In the genomic region with DNA sequence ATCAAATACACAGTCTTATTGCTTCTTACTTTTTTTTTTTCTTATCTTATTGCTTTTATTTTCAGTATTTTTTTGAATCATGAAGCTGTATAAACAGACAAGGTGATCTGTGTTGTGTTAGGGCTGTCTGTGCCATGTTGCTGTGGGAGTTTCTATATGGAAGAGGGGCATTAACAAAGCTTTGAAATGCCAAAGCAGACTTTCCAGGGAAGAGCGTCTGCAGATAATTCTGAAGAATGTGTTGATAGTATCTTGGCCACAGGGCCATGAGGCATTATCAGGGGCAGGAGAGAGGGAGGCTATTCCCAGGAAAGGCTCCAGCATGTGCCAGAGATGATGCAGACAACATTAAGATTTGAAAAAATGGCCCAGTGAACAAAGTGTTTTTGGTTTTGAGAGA, we compare ENCODE assay signal across 24 cellular contexts.
DNase-seq lines count a peak whose midpoint lies in the region; ATAC-seq, FAIRE-seq and TF ChIP-seq lines count a peak whose summit lies in the region.
"Had no signal": no experiment of that assay in that cellular context is flagged by ENCODE, and none has a peak within 500 bp of the region (broad histone marks: within the 10 kb centered on the region; RNA-seq: fewer than 3 reads in every experiment).

No MANE protein-coding gene starts in this region.

- no peak overlapping the region for H3K4me3 ChIP-seq in fibroblast of villous mesenchyme (ENCODE audit: low read depth, low read length)
- H3K4me3 ChIP-seq in Peyer's patch: no peak overlapping the region
- H3K4me3 ChIP-seq in HepG2 (replicated peaks in 1 of 3; ENCODE audit: insufficient read depth in 1 of 3, low read depth in 2 of 3, low read length in 3 of 3): no peak overlapping the region
- H3K4me3 ChIP-seq: BLaER1 treated with 17β-estradiol and CSF1 and Interleukin-3, amounts not matched to agents 10 nM and 100 nM had no signal

- H3K27me3 Mint-ChIP-seq in natural killer cell treated with Interleukin-12 subunit alpha and Interleukin-12 subunit beta and Interleukin-15 and Interleukin-18, amount 100 ng/mL, for 72 hours: no peaks in the 10 kb centered on the region
- H3K27me3 Mint-ChIP-seq: CD4-positive, alpha-beta T cell had no signal

- no peak for ATAC-seq in SK-N-SH treated with all-trans-retinoic acid at 6 μM for 48 hours
- ATAC-seq in natural killer cell treated with Interleukin-12 subunit alpha and Interleukin-12 subunit beta and Interleukin-15 and Interleukin-18, amount 100 ng/mL, for 72 hours: no peak
- no peak for ATAC-seq in HepG2
- ATAC-seq: HCT116, Panc1 had no signal

- H3K9ac ChIP-seq in HepG2 (ENCODE audit: insufficient read depth, low read depth, low read length): no peak overlapping the region
- H3K9ac ChIP-seq: BLaER1 treated with 17β-estradiol and CSF1 and Interleukin-3, amounts not matched to agents 10 nM and 100 nM; KMS-11 had no signal

- WGBS in HepG2 (ENCODE audit: low lambda C conversion rate): 100% methylated on average over 1 of the region's 1 CpG

- H3K4me1 Mint-ChIP-seq in natural killer cell treated with Interleukin-12 subunit alpha and Interleukin-12 subunit beta and Interleukin-15 and Interleukin-18, amount 100 ng/mL, for 72 hours (ENCODE audit: low read depth in 2 of 2): peaks cover 18 to 31% of the 10 kb centered on the region in 2 donors

- H3K4me1 ChIP-seq in Peyer's patch (no peaks in the 10 kb centered on the region), HepG2 (ENCODE audit: insufficient read depth, low read length) (peaks cover 23% of the 10 kb centered on the region)

- DNase-seq in ELF-1 (ENCODE audit: low read depth, low spot score) (peak; percentile 56), fibroblast of villous mesenchyme (ENCODE audit: low read depth) (peak; percentile 61), Peyer's patch (no peak), HepG2 (ENCODE audit: low spot score) (no peak), head of caudate nucleus (no peak)
- DNase-seq in natural killer cell treated with Interleukin-12 subunit alpha and Interleukin-12 subunit beta and Interleukin-15 and Interleukin-18, amount 100 ng/mL, for 72 hours (ENCODE audit: low spot score): no peak
- DNase-seq: CD4-positive, alpha-beta T cell; GDM1; GOT3; IMR-90; NCI-H1092; NCI-H1417 treated with DMSO at 0.1 percent for 48 hours; NCI-H1694 treated with DMSO at 0.1 percent for 48 hours; NCI-H2081; NCI-H2227 treated with DMSO at 0.1 percent for 48 hours; NCI-H69; SIG-M5 had no signal

- BruUV-seq in HepG2 (replicated peaks; lab: Mats Ljungman, UMichigan): no TSS peak

- no peaks in the 10 kb centered on the region for H3K36me3 Mint-ChIP-seq in natural killer cell treated with Interleukin-12 subunit alpha and Interleukin-12 subunit beta and Interleukin-15 and Interleukin-18, amount 100 ng/mL, for 72 hours

- no peak overlapping the region for H3K4me2 ChIP-seq in HepG2 (ENCODE audit: low read depth, low read length)
- H3K4me2 ChIP-seq: BLaER1 treated with 17β-estradiol and CSF1 and Interleukin-3, amounts not matched to agents 10 nM and 100 nM; KMS-11 had no signal

- H3K4me3 Mint-ChIP-seq in natural killer cell treated with Interleukin-12 subunit alpha and Interleukin-12 subunit beta and Interleukin-15 and Interleukin-18, amount 100 ng/mL, for 72 hours: no peak overlapping the region
- H3K4me3 Mint-ChIP-seq: CD4-positive, alpha-beta T cell had no signal

- no peak overlapping the region for H2AFZ ChIP-seq in HepG2 (ENCODE audit: low read length)

- H3K27me3 ChIP-seq in Peyer's patch (no peaks in the 10 kb centered on the region), HepG2 (ENCODE audit: control insufficient read depth in 1 of 2, insufficient read depth in 2 of 2, low read length in 2 of 2) (no peaks in the 10 kb centered on the region)
- H3K27me3 ChIP-seq: BLaER1 treated with 17β-estradiol and CSF1 and Interleukin-3, amounts not matched to agents 10 nM and 100 nM had no signal

- peaks cover 4% of the 10 kb centered on the region for H3K9me3 Mint-ChIP-seq in natural killer cell treated with Interleukin-12 subunit alpha and Interleukin-12 subunit beta and Interleukin-15 and Interleukin-18, amount 100 ng/mL, for 72 hours
- H3K9me3 Mint-ChIP-seq: CD4-positive, alpha-beta T cell had no signal

- H3K79me2 ChIP-seq in HepG2 (ENCODE audit: insufficient read depth, low read length): peaks cover 2% of the 10 kb centered on the region

- in situ Hi-C loops in HepG2 (cut with HindIII; ENCODE audit: extremely low pct_ligation_motif_present, low pct_unique_long_range_greater_than_20kb): no loop called here

- H3K9me3 ChIP-seq in Peyer's patch: no peaks in the 10 kb centered on the region
- H3K9me3 ChIP-seq in HepG2 (ENCODE audit: low read length): no peaks in the 10 kb centered on the region
- H3K9me3 ChIP-seq: BLaER1 treated with 17β-estradiol and CSF1 and Interleukin-3, amounts not matched to agents 10 nM and 100 nM had no signal

- FAIRE-seq in HepG2 (lab: Jason Lieb, UNC): no peak
- FAIRE-seq: A204.1, GM12891 had no signal

- peaks cover 6% of the 10 kb centered on the region; the same call in 1 of the 2 replicates for H4K20me1 ChIP-seq in HepG2 (ENCODE audit: insufficient read depth, low read length)

- no peak overlapping the region for H3K27ac ChIP-seq in Peyer's patch
- no peak overlapping the region for H3K27ac ChIP-seq in HepG2 (ENCODE audit: extremely low read length, insufficient read depth, low read length)
- H3K27ac ChIP-seq: BLaER1 treated with 17β-estradiol and CSF1 and Interleukin-3, amounts not matched to agents 10 nM and 100 nM; KMS-11 had no signal

- POLR2A ChIA-PET in HepG2 (lab: Yijun Ruan, JAX): no interaction called here

- intact Hi-C loops in HepG2 (cut with micrococcal nuclease; ENCODE audit: unreplicated experiment) (no loop called here), head of caudate nucleus (cut with DNase I) (no loop called here)

- peak overlapping the region; percentile 12 to 45 for H3K27ac Mint-ChIP-seq in natural killer cell treated with Interleukin-12 subunit alpha and Interleukin-12 subunit beta and Interleukin-15 and Interleukin-18, amount 100 ng/mL, for 72 hours
- H3K27ac Mint-ChIP-seq: CD4-positive, alpha-beta T cell had no signal

- no peak for TF ChIP-seq RAD21 in HepG2 (CRISPR knock-in tag; IDR thresholded peaks at IDR 0.05)

- CTCF ChIA-PET in HepG2 (lab: Yijun Ruan, JAX; ENCODE audit: low intra/inter-chr PET ratio, low total read pairs): no interaction called here

- TF ChIP-seq POLR2A in Peyer's patch (IDR thresholded peaks at IDR 0.05): no peak
- no peak for TF ChIP-seq POLR2A in HepG2 (IDR thresholded peaks at IDR 0.05; ENCODE audit: insufficient read depth in 1 of 2, low read depth in 2 of 2, low read length in 2 of 2)

- TF ChIP-seq EP300 in HepG2 (IDR thresholded peaks at IDR 0.05; ENCODE audit: low read depth in 2 of 2, low read length in 2 of 2) (no peak), HepG2 (CRISPR knock-in tag; IDR thresholded peaks at IDR 0.05; ENCODE audit: borderline replicate concordance) (no peak)

- TF ChIP-seq CTCF in fibroblast of villous mesenchyme (IDR thresholded peaks at IDR 0.05; ENCODE audit: insufficient read depth, low read depth, low read length) (no peak), Peyer's patch (IDR thresholded peaks at IDR 0.05) (no peak), HepG2 (CRISPR knock-in tag; IDR thresholded peaks at IDR 0.05) (no peak)

- H3K36me3 ChIP-seq in Peyer's patch (no peaks in the 10 kb centered on the region), HepG2 (replicated peaks in 1 of 2; ENCODE audit: control insufficient read depth in 1 of 2, insufficient read depth in 2 of 2, low read length in 2 of 2) (no peaks in the 10 kb centered on the region)

TF ChIP-seq in SK-N-SH treated with all-trans-retinoic acid at 6 μM for 48 hours, 23 proteins besides CTCF, POLR2A, EP300 and RAD21 (continues in another document):
- TF ChIP-seq TOX (CRISPR knock-in tag; IDR thresholded peaks at IDR 0.05; ENCODE audit: borderline replicate concordance) (no peak), ZFP3 (CRISPR knock-in tag; IDR thresholded peaks at IDR 0.05) (no peak), ZFP30 (CRISPR knock-in tag; IDR thresholded peaks at IDR 0.05) (no peak), TCF4 (CRISPR knock-in tag; IDR thresholded peaks at IDR 0.05; ENCODE audit: borderline replicate concordance) (peak; percentile 90), GLIS3 (CRISPR knock-in tag; IDR thresholded peaks at IDR 0.05) (no peak), ZNF8 (CRISPR knock-in tag; IDR thresholded peaks at IDR 0.05) (no peak)

TF ChIP-seq in HepG2, 621 proteins besides CTCF, POLR2A, EP300 and RAD21:
- TF ChIP-seq, protein P1, sequence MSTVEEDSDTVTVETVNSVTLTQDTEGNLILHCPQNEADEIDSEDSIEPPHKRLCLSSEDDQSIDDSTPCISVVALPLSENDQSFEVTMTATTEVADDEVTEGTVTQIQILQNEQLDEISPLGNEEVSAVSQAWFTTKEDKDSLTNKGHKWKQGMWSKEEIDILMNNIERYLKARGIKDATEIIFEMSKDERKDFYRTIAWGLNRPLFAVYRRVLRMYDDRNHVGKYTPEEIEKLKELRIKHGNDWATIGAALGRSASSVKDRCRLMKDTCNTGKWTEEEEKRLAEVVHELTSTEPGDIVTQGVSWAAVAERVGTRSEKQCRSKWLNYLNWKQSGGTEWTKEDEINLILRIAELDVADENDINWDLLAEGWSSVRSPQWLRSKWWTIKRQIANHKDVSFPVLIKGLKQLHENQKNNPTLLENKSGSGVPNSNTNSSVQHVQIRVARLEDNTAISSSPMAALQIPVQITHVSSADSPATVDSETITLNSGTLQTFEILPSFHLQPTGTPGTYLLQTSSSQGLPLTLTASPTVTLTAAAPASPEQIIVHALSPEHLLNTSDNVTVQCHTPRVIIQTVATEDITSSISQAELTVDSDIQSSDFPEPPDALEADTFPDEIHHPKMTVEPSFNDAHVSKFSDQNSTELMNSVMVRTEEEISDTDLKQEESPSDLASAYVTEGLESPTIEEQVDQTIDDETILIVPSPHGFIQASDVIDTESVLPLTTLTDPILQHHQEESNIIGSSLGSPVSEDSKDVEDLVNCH (CRISPR knock-in tag; IDR thresholded peaks at IDR 0.05): no peak
- TF ChIP-seq FOSL1 (CRISPR knock-in tag; IDR thresholded peaks at IDR 0.05; ENCODE audit: borderline replicate concordance) (no peak), FOXA3 (CRISPR knock-in tag; IDR thresholded peaks at IDR 0.05) (no peak)
- TF ChIP-seq, protein P2, sequence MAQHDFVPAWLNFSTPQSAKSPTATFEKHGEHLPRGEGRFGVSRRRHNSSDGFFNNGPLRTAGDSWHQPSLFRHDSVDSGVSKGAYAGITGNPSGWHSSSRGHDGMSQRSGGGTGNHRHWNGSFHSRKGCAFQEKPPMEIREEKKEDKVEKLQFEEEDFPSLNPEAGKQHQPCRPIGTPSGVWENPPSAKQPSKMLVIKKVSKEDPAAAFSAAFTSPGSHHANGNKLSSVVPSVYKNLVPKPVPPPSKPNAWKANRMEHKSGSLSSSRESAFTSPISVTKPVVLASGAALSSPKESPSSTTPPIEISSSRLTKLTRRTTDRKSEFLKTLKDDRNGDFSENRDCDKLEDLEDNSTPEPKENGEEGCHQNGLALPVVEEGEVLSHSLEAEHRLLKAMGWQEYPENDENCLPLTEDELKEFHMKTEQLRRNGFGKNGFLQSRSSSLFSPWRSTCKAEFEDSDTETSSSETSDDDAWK (CRISPR knock-in tag; IDR thresholded peaks at IDR 0.05): no peak

Comparison
In these comparisons a context has a peak if more than half of its experiments do, and no peak if none do; other contexts are left out.
1. DNase-seq: peak in ELF-1 (single experiment) and fibroblast of villous mesenchyme (single experiment); none in natural killer cell treated with Interleukin-12 subunit alpha and Interleukin-12 subunit beta and Interleukin-15 and Interleukin-18, amount 100 ng/mL, for 72 hours (single experiment), Peyer's patch (0 of 3), HepG2 (single experiment) and head of caudate nucleus (0 of 42).